Comparison of ENCODE assay signal across 10 cellular contexts in the genomic region with DNA sequence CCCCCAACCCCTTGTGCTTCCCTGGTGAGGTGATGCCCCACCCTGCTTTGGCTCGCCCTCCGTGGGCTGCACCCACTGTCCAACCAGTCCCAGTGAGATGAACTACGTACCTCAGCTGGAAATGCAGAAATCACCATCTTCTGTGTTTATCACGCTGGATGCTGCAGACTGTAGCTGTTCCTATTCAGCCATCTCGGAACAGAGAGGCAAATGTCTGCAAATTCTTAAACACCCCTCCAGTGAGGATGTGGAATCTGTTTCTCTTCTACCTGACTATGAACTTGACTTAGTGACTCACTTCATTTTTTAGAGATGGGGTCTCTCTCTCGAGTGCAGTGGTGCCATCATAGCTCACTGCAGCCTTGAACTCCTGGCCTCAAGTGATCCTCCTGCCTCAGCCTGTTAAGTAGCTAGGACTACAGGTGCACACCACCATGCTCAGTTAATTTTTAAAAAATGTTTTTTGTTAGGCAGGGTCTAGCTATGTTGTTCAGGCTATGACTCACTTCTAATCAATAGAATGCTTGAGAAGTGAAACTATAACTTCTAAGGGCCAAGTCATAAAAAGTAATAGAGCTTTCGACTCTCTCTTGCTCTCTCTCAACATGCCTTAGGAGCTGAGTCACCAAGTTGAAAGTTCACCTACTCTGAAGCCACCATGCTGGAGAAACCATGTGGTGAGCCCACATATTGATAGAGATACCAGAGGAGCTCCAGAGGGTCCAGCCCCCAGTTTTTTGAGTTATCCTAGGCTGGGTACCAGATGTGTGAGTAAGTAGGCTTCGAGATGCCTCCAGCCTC. TPM values are rescaled to one million over a fixed set of nuclear protein-coding genes. Genes with fewer than 3 reads are reported as not detected.
DNase-seq lines count a peak whose midpoint lies in the region; ATAC-seq and TF ChIP-seq lines count a peak whose summit lies in the region.
"Had no signal": no experiment of that assay in that cellular context is flagged by ENCODE, and none has a peak within 500 bp of the region (broad histone marks: within the 10 kb centered on the region; RNA-seq: fewer than 3 reads in every experiment).

No MANE protein-coding gene starts in this region.

- no peaks in the 10 kb centered on the region for H3K36me3 Mint-ChIP-seq in activated naive CD4-positive, alpha-beta T cell treated with anti-CD3 and anti-CD28 coated beads for 36 hours (ENCODE audit: low read depth)
- no peaks in the 10 kb centered on the region for H3K36me3 Mint-ChIP-seq in chondrocyte (ENCODE audit: low read depth)

- H3K27me3 Mint-ChIP-seq in activated naive CD4-positive, alpha-beta T cell treated with anti-CD3 and anti-CD28 coated beads for 36 hours (ENCODE audit: low read depth), result peaks cover 3% of the 10 kb centered on the region
- H3K27me3 Mint-ChIP-seq in chondrocyte (ENCODE audit: low read depth), result no peaks in the 10 kb centered on the region

- H3K36me3 ChIP-seq in H7 (replicated peaks; ENCODE audit: control insufficient read depth, insufficient read depth, low read length), result no peaks in the 10 kb centered on the region
- no peaks in the 10 kb centered on the region for H3K36me3 ChIP-seq in MM.1S (replicated peaks; ENCODE audit: insufficient read depth, low read length)

- TF ChIP-seq CTCF in MM.1S (IDR thresholded peaks at IDR 0.05; ENCODE audit: low read length) (no peak), chondrocyte (IDR thresholded peaks at IDR 0.05) (no peak)

- intact Hi-C loops in activated naive CD4-positive, alpha-beta T cell treated with anti-CD3 and anti-CD28 coated beads for 36 hours (cut with micrococcal nuclease), result loop anchor here (1.0 kb wide), 3 partner anchors 23 to 93 kb away; no protein-coding TSS in a partner anchor

- H3K79me2 ChIP-seq in MM.1S (ENCODE audit: low read length), result no peaks in the 10 kb centered on the region

- H3K4me3 Mint-ChIP-seq in activated naive CD4-positive, alpha-beta T cell treated with anti-CD3 and anti-CD28 coated beads for 36 hours, result no peak overlapping the region
- H3K4me3 Mint-ChIP-seq in chondrocyte (ENCODE audit: unreplicated experiment), result no peak overlapping the region

- H3K4me2 ChIP-seq in MM.1S (ENCODE audit: low read depth, low read length), result no peak overlapping the region

- no peaks in the 10 kb centered on the region for H3K27me3 ChIP-seq in H7 (ENCODE audit: control insufficient read depth, insufficient read depth, low read length)
- no peaks in the 10 kb centered on the region for H3K27me3 ChIP-seq in MM.1S (replicated peaks; ENCODE audit: insufficient read depth, low read length)

- H3K9me3 ChIP-seq in MM.1S (replicated peaks; ENCODE audit: insufficient read depth, low read length), result no peaks in the 10 kb centered on the region

- H3F3A ChIP-seq in MM.1S (ENCODE audit: insufficient read depth, low read length), result no peaks in the 10 kb centered on the region

- no peak overlapping the region for H3K9ac ChIP-seq in MM.1S (ENCODE audit: low read length)

- DNase-seq in activated naive CD4-positive, alpha-beta T cell treated with anti-CD3 and anti-CD28 coated beads for 36 hours, result peak; percentile 56
- DNase-seq in stimulated activated CD4-positive, alpha-beta T cell treated with anti-CD3 and anti-CD28 coated beads, Interleukin-1b, Interleukin-23, amount 100 ng/mL, for 48 hours, result peak; percentile 56
- no peak for DNase-seq in H7
- DNase-seq in middle frontal gyrus (ENCODE audit: extremely low spot score, low spot score), result no peak
- DNase-seq in MM.1S, result no peak
- no peak for DNase-seq in chondrocyte (ENCODE audit: low spot score)
- DNase-seq: NCI-H2171 treated with DMSO at 0.1 percent for 48 hours had no signal

- H2AFZ ChIP-seq in MM.1S (ENCODE audit: low read length), result no peak overlapping the region

- H3K9me2 ChIP-seq in MM.1S (replicated peaks; ENCODE audit: insufficient read depth, low read length), result no peaks in the 10 kb centered on the region

- ATAC-seq in GM19395 (IDR thresholded peaks at IDR 0.05; ENCODE audit: unreplicated experiment) (peak; percentile 99), HG03378 (IDR thresholded peaks at IDR 0.05; ENCODE audit: unreplicated experiment) (peak; percentile 97)

- H3K9me3 Mint-ChIP-seq in activated naive CD4-positive, alpha-beta T cell treated with anti-CD3 and anti-CD28 coated beads for 36 hours, result peaks cover 3% of the 10 kb centered on the region
- H3K9me3 Mint-ChIP-seq in chondrocyte (ENCODE audit: low read depth), result no peaks in the 10 kb centered on the region

- H3K4me3 ChIP-seq in H7 (ENCODE audit: insufficient read depth, low read depth, low read length) (no peak overlapping the region), MM.1S (ENCODE audit: low read length) (no peak overlapping the region)

- CTCF ChIA-PET in activated naive CD4-positive, alpha-beta T cell treated with anti-CD3 and anti-CD28 coated beads for 36 hours (lab: Charles Lee), result interaction anchor here (0.6 to 2.3 kb wide), 7 partner anchors 11 to 226 kb away, joined by 3 to 17 read pairs (median 3); a partner anchor contains a TSS

- H3K27ac ChIP-seq in MM.1S (ENCODE audit: low read length), result no peak overlapping the region
- H3K27ac ChIP-seq: epithelial cell of prostate had no signal

- no peak overlapping the region for H3K27ac Mint-ChIP-seq in activated naive CD4-positive, alpha-beta T cell treated with anti-CD3 and anti-CD28 coated beads for 36 hours
- no peak overlapping the region for H3K27ac Mint-ChIP-seq in chondrocyte (ENCODE audit: unreplicated experiment)

- H3K4me1 Mint-ChIP-seq in activated naive CD4-positive, alpha-beta T cell treated with anti-CD3 and anti-CD28 coated beads for 36 hours (ENCODE audit: low read depth), result peaks cover 15% of the 10 kb centered on the region
- H3K4me1 Mint-ChIP-seq in chondrocyte (ENCODE audit: low read depth), result no peaks in the 10 kb centered on the region

- H4K20me1 ChIP-seq in MM.1S (ENCODE audit: insufficient read depth, low read length), result no peaks in the 10 kb centered on the region

- no peaks in the 10 kb centered on the region for H3K4me1 ChIP-seq in MM.1S (ENCODE audit: low read length)

RNA-seq across cellular contexts. Expression of a gene that starts 11.5 kb away (rescaled TPM):
- 10 to 100 TPM; 35.4 to 38.9 TPM for total RNA-seq in activated naive CD4-positive, alpha-beta T cell treated with anti-CD3 and anti-CD28 coated beads for 36 hours
- total RNA-seq in H7 (2014; rRNA removed; shearing (Covaris generic)), result 5.6 and 8.5 TPM in 2 replicates
- 14.1 to 29.0 TPM (median 15.3 TPM) in 3 replicates for total RNA-seq in chondrocyte

Comparison
In these comparisons a context has a peak if more than half of its experiments do, and no peak if none do; other contexts are left out.
1. DNase-seq: peak in activated naive CD4-positive, alpha-beta T cell treated with anti-CD3 and anti-CD28 coated beads for 36 hours (single experiment) and stimulated activated CD4-positive, alpha-beta T cell treated with anti-CD3 and anti-CD28 coated beads, Interleukin-1b, Interleukin-23, amount 100 ng/mL, for 48 hours (single experiment); none in H7 (single experiment), middle frontal gyrus (single experiment), MM.1S (single experiment) and chondrocyte (single experiment).